ENCODE assay signal across 8 cellular contexts in genomic region chr11:86302092-86302793, GRCh38. TPM values are rescaled to one million over a fixed set of nuclear protein-coding genes. Genes with fewer than 3 reads are reported as not detected.
DNase-seq lines count a peak whose midpoint lies in the region; ATAC-seq, FAIRE-seq and TF ChIP-seq lines count a peak whose summit lies in the region.

Gene HIKESHI, plus strand, starts transcription at chr11:86302240. Its CDS starts 209 bp downstream, at chr11:86302449.

- H3K9ac ChIP-seq in rectal smooth muscle tissue (ENCODE audit: low read length): peak within 1 kb of the TSS; percentile 95

- H3K27me3 ChIP-seq in rectal smooth muscle tissue (ENCODE audit: control insufficient read depth, insufficient read depth, low read length) (no peaks in the 10 kb centered on the region), aorta (ENCODE audit: control insufficient read depth in 1 of 2, insufficient read depth in 2 of 2, low read length in 1 of 2) (no peaks in the 10 kb centered on the region)

- peak; percentile 65 for DNase-seq in GM18507 (ENCODE audit: extremely low spot score, insufficient read length, low read depth)
- DNase-seq in NCI-H2029 treated with DMSO at 0.1 percent for 48 hours (lab: John Stamatoyannopoulos, UW): peak; percentile 94
- peak; percentile 86 for DNase-seq in T-helper 9 cell
- peak; percentile 96 for DNase-seq in astrocyte of the cerebellum (ENCODE audit: low read depth)
- DNase-seq in hepatic stellate cell (ENCODE audit: low spot score): peak; percentile 78
- DNase-seq in aorta: peak; percentile 100

- intact Hi-C loops in aorta (cut with DNase I): no loop called here

- H3K4me3 ChIP-seq in astrocyte of the cerebellum (ENCODE audit: low read depth, low read length) (peak within 1 kb of the TSS; percentile 92), rectal smooth muscle tissue (ENCODE audit: low read length) (peak within 1 kb of the TSS; percentile 99), aorta (ENCODE audit: low read length in 2 of 2) (peak within 1 kb of the TSS; percentile 55 to 93)

- WGBS in aorta, 2 donors: 0% methylated on average over 30 of the region's 30 CpGs

- no peak for TF ChIP-seq CTCF in astrocyte of the cerebellum (IDR thresholded peaks at IDR 0.05; ENCODE audit: low read depth, low read length, missing control alignments)

- peak within 1 kb of the TSS; percentile 88 for H3K27ac ChIP-seq in rectal smooth muscle tissue (ENCODE audit: low read depth, low read length)
- peak within 1 kb of the TSS; percentile 16 to 68 for H3K27ac ChIP-seq in aorta (ENCODE audit: low read depth in 1 of 2, low read length in 2 of 2)

- H3K9me3 ChIP-seq in aorta (ENCODE audit: control insufficient read depth, low read length): no peaks in the 10 kb centered on the region

- H3K4me1 ChIP-seq in rectal smooth muscle tissue (ENCODE audit: control insufficient read depth, insufficient read depth, low read length) (peaks cover 11% of the 10 kb centered on the region), aorta (ENCODE audit: control insufficient read depth in 1 of 2, insufficient read depth in 2 of 2, low read length in 2 of 2) (no peaks in the 10 kb centered on the region)

- peak; percentile 95 for FAIRE-seq in GM18507 (lab: Jason Lieb, UNC)

- ATAC-seq in HG02981 (IDR thresholded peaks at IDR 0.05; ENCODE audit: unreplicated experiment): peak; percentile 98
- peak; percentile 97 for ATAC-seq in aorta (ENCODE audit: low FRiP score)

- in situ Hi-C loops in astrocyte of the cerebellum (cut with HindIII; ENCODE audit: low sequenced_read_pairs): no loop called here

- H3K36me3 ChIP-seq in rectal smooth muscle tissue (ENCODE audit: control insufficient read depth, insufficient read depth, low read length) (no peaks in the 10 kb centered on the region), aorta (ENCODE audit: control insufficient read depth in 1 of 2, insufficient read depth in 2 of 2, low read length in 1 of 2) (no peaks in the 10 kb centered on the region)

RNA-seq across cellular contexts. Expression of gene HIKESHI, which starts in this region (rescaled TPM):
- 10 to 100 TPM; 29.4 to 32.6 TPM for total RNA-seq in aorta
- polyA plus RNA-seq in aorta: 10 to 100 TPM; 47.1 to 53.0 TPM

Comparison
In these comparisons a context has a peak if more than half of its experiments do, and no peak if none do; other contexts are left out.
1. Peak in every context shown above with its lines: DNase-seq, ATAC-seq, H3K4me3 ChIP-seq and H3K27ac ChIP-seq.